26 cellular contexts compared by ENCODE assay signal in genomic region chr6:160147146-160147536, GRCh38. TPM values are rescaled to one million over a fixed set of nuclear protein-coding genes. Genes with fewer than 3 reads are reported as not detected.
DNase-seq lines count a peak whose midpoint lies in the region; ATAC-seq, FAIRE-seq and TF ChIP-seq lines count a peak whose summit lies in the region.
"Had no signal": no experiment of that assay in that cellular context is flagged by ENCODE, and none has a peak within 500 bp of the region (broad histone marks: within the 10 kb centered on the region; RNA-seq: fewer than 3 reads in every experiment).

No MANE protein-coding gene starts in this region.

- H3K27ac Mint-ChIP-seq in CD4-positive, alpha-beta T cell, result no peak overlapping the region
- H3K27ac Mint-ChIP-seq: CD4-positive, alpha-beta memory T cell had no signal

- no peak overlapping the region for H3K27ac ChIP-seq in left ventricle myocardium inferior (replicated peaks)
- H3K27ac ChIP-seq in gastroesophageal sphincter, result peak overlapping the region; percentile 73 to 79 (median 78)
- peak overlapping the region; percentile 55 to 87 (median 66) for H3K27ac ChIP-seq in gastrocnemius medialis
- no peak overlapping the region for H3K27ac ChIP-seq in small intestine (ENCODE audit: low read depth in 1 of 2, low read length in 1 of 2)
- no peak overlapping the region for H3K27ac ChIP-seq in CD4-positive, alpha-beta T cell (ENCODE audit: low read depth, low read length)
- H3K27ac ChIP-seq: 22Rv1, BLaER1, GM23248, SJSA1 had no signal

- no peak overlapping the region for H3K4me3 Mint-ChIP-seq in CD4-positive, alpha-beta T cell
- H3K4me3 Mint-ChIP-seq: CD4-positive, alpha-beta memory T cell had no signal

- intact Hi-C loops in Right ventricle myocardium superior (cut with DNase I) (no loop called here), left ventricle myocardium inferior (cut with micrococcal nuclease) (no loop called here), gastrocnemius medialis (cut with DNase I; ENCODE audit: low total_unique reads) (loop anchor here (10.0 kb wide), 1 partner anchor 128 kb away; no protein-coding TSS in a partner anchor)
- intact Hi-C loops in CD4-positive, alpha-beta T cell (cut with DNase I, micrococcal nuclease), result no loop called here

- no peak for DNase-seq in Right ventricle myocardium superior
- DNase-seq in left ventricle myocardium inferior, result no peak
- peak; percentile 33 to 37 for DNase-seq in gastrocnemius medialis
- no peak for DNase-seq in small intestine
- no peak for DNase-seq in CD4-positive, alpha-beta T cell
- no peak for DNase-seq in D721Med (ENCODE audit: insufficient read length, low spot score)
- DNase-seq: ACHN; Caco-2; CD4-positive, alpha-beta memory T cell; GM23248; NCI-H1105; NCI-H146; NCI-H2029; NCI-H2227 treated with DMSO at 0.1 percent for 48 hours; NCI-H510A treated with DMSO at 0.1 percent for 48 hours had no signal

- CTCF ChIA-PET in CD4-positive, alpha-beta T cell (lab: Charles Lee), result no interaction called here

- no peak for TF ChIP-seq EP300 in gastroesophageal sphincter (IDR thresholded peaks at IDR 0.05)

- H3K4me1 ChIP-seq in left ventricle myocardium inferior (peaks cover 9% of the 10 kb centered on the region), gastroesophageal sphincter (peaks cover 0 to 27% (median 8%) of the 10 kb centered on the region in 3 donors), gastrocnemius medialis (peaks cover 0 to 16% of the 10 kb centered on the region in 2 donors), small intestine (ENCODE audit: control insufficient read depth in 2 of 2, insufficient read depth in 1 of 2, low read depth in 1 of 2, low read length in 1 of 2) (no peaks in the 10 kb centered on the region)
- H3K4me1 ChIP-seq: BLaER1, Caco-2, HAP-1, SJSA1 had no signal

- H3K27me3 Mint-ChIP-seq in CD4-positive, alpha-beta T cell, result no peaks in the 10 kb centered on the region

- POLR2A ChIA-PET in CD4-positive, alpha-beta T cell (lab: Charles Lee), result no interaction called here

- no peak overlapping the region for H3K4me3 ChIP-seq in left ventricle myocardium inferior
- H3K4me3 ChIP-seq in gastroesophageal sphincter, result no peak overlapping the region
- no peak overlapping the region for H3K4me3 ChIP-seq in gastrocnemius medialis
- no peak overlapping the region for H3K4me3 ChIP-seq in small intestine (ENCODE audit: low read depth in 1 of 2, low read length in 2 of 2)
- H3K4me3 ChIP-seq: BLaER1, GM23248, HAP-1, SJSA1 had no signal

- H3K36me3 ChIP-seq in left ventricle myocardium inferior (peaks cover 4% of the 10 kb centered on the region), gastroesophageal sphincter (no peaks in the 10 kb centered on the region), gastrocnemius medialis (peaks cover 0 to 14% of the 10 kb centered on the region in 2 donors), small intestine (ENCODE audit: control insufficient read depth in 2 of 2, insufficient read depth in 2 of 2, low read length in 2 of 2) (no peaks in the 10 kb centered on the region)
- H3K36me3 ChIP-seq: BLaER1, HAP-1, SJSA1 had no signal

- WGBS in gastroesophageal sphincter (ENCODE audit: low coverage in 1 of 2), 2 donors, result 23 to 42% methylated on average over 3 of the region's 3 CpGs
- WGBS in small intestine, 3 donors, result 86 to 98% (median 94%) methylated on average over 3 of the region's 3 CpGs

- peaks cover 5% of the 10 kb centered on the region for H3K9me3 Mint-ChIP-seq in CD4-positive, alpha-beta T cell

- in situ Hi-C loops in gastrocnemius medialis (cut with MboI; ENCODE audit: low sequenced_read_pairs in 4 of 4), result loop anchor here in 3 of 4 donors (25.0 kb wide), 2 partner anchors 290 to 315 kb away; no protein-coding TSS in a partner anchor

- no peak for FAIRE-seq in small intestine (lab: Jason Lieb, UNC)
- no peak for FAIRE-seq in D721Med (lab: Jason Lieb, UNC)
- FAIRE-seq: GM12891, HTR-8/SVneo, RCC 7860 had no signal

- peaks cover 5% of the 10 kb centered on the region for H3K36me3 Mint-ChIP-seq in CD4-positive, alpha-beta T cell (ENCODE audit: low read depth)

- ATAC-seq in Right ventricle myocardium superior (ENCODE audit: poor library complexity), result peak; percentile 55
- ATAC-seq in gastroesophageal sphincter, result peak; percentile 58
- peak; percentile 97 to 99 for ATAC-seq in gastrocnemius medialis
- no peak for ATAC-seq in HG03139 (IDR thresholded peaks at IDR 0.05; ENCODE audit: unreplicated experiment)
- no peak for ATAC-seq in CD4-positive, alpha-beta T cell (ENCODE audit: poor library complexity)

- H3K27me3 ChIP-seq in left ventricle myocardium inferior (ENCODE audit: low read depth), result no peaks in the 10 kb centered on the region
- no peaks in the 10 kb centered on the region for H3K27me3 ChIP-seq in gastroesophageal sphincter
- no peaks in the 10 kb centered on the region for H3K27me3 ChIP-seq in gastrocnemius medialis
- H3K27me3 ChIP-seq in small intestine (ENCODE audit: control insufficient read depth in 2 of 2, insufficient read depth in 2 of 2, low read length in 2 of 2), result no peaks in the 10 kb centered on the region
- no peaks in the 10 kb centered on the region for H3K27me3 ChIP-seq in CD4-positive, alpha-beta T cell (ENCODE audit: control insufficient read depth, insufficient read depth, low read length)
- H3K27me3 ChIP-seq: BLaER1, SJSA1 had no signal

- TF ChIP-seq POLR2A in gastroesophageal sphincter (IDR thresholded peaks at IDR 0.05) (no peak), gastrocnemius medialis (IDR thresholded peaks at IDR 0.05) (peak in 1 of 2 donors; percentile 55)

- TF ChIP-seq CTCF in left ventricle myocardium inferior (IDR thresholded peaks at IDR 0.05; ENCODE audit: borderline replicate concordance) (no peak), gastroesophageal sphincter (IDR thresholded peaks at IDR 0.05) (no peak), gastrocnemius medialis (IDR thresholded peaks at IDR 0.05 in 4 of 5, conservative IDR thresholded peaks at IDR 0.05 in 1 of 5) (no peak), D721Med (IDR thresholded peaks at IDR 0.05; ENCODE audit: insufficient read depth, missing control alignments) (no peak)
- no peak for TF ChIP-seq CTCF in CD4-positive, alpha-beta T cell (IDR thresholded peaks at IDR 0.05)

- H3K9me3 ChIP-seq in left ventricle myocardium inferior (replicated peaks) (peaks cover 14% of the 10 kb centered on the region), gastroesophageal sphincter (no peaks in the 10 kb centered on the region), gastrocnemius medialis (no peaks in the 10 kb centered on the region), small intestine (ENCODE audit: control insufficient read depth, low read depth) (no peaks in the 10 kb centered on the region)
- H3K9me3 ChIP-seq in CD4-positive, alpha-beta T cell (ENCODE audit: control insufficient read depth, low read length), result peaks cover 4% of the 10 kb centered on the region
- H3K9me3 ChIP-seq: BLaER1, Caco-2, HAP-1, SJSA1 had no signal

- no peaks in the 10 kb centered on the region for H3K4me1 Mint-ChIP-seq in CD4-positive, alpha-beta T cell (ENCODE audit: low read depth)
- H3K4me1 Mint-ChIP-seq: CD4-positive, alpha-beta memory T cell had no signal

RNA-seq across cellular contexts. Expression of gene SLC22A1, which starts 25.5 kb away (rescaled TPM):
- total RNA-seq in Right ventricle myocardium superior (0.35 TPM), left ventricle myocardium inferior (0.27 TPM), gastroesophageal sphincter (under 1 TPM in 3 of 4 donors, not detected in 1; 0.35 to 0.67 (median 0.58) TPM), gastrocnemius medialis (1 to 10 TPM in 2 of 4 donors, under 1 TPM in 2; 0.78 to 1.4 (median 1.1) TPM)
- under 1 TPM in 2 of 3 donors, not detected in 1; 0.21 to 0.89 TPM for polyA plus RNA-seq in small intestine
- total RNA-seq in CD4-positive, alpha-beta T cell, result under 1 TPM; 0.14 to 0.89 TPM
- total RNA-seq: G401, GM23248, OCI-LY7, SJSA1 had no signal
- polyA plus RNA-seq: GM23248 had no signal

Comparison
In these comparisons a context has a peak if more than half of its experiments do, and no peak if none do; other contexts are left out.
1. ATAC-seq: peak in Right ventricle myocardium superior (single experiment), gastroesophageal sphincter (single experiment) and gastrocnemius medialis (2 of 2); none in HG03139 (single experiment) and CD4-positive, alpha-beta T cell (single experiment).
2. DNase-seq: peak in gastrocnemius medialis (2 of 2); none in Right ventricle myocardium superior (single experiment), left ventricle myocardium inferior (single experiment), small intestine (single experiment), CD4-positive, alpha-beta T cell (0 of 10) and D721Med (single experiment).
3. H3K27ac ChIP-seq: peak in gastroesophageal sphincter (4 of 4) and gastrocnemius medialis (4 of 4); none in left ventricle myocardium inferior (single experiment), small intestine (0 of 2) and CD4-positive, alpha-beta T cell (single experiment).